ENCODE assay signal across 8 cellular contexts in genomic region chrX:136909706-136910564, GRCh38. TPM values are rescaled to one million over a fixed set of nuclear protein-coding genes. Genes with fewer than 3 reads are reported as not detected.
DNase-seq lines count a peak whose midpoint lies in the region; ATAC-seq and TF ChIP-seq lines count a peak whose summit lies in the region.

No MANE protein-coding gene starts in this region.

- H3K9me3 Mint-ChIP-seq in Caco-2 (ENCODE audit: unreplicated experiment): no peaks in the 10 kb centered on the region
- H3K9me3 Mint-ChIP-seq in activated CD8-positive, alpha-beta memory T cell treated with anti-CD3 and anti-CD28 coated beads, Interleukin-2, amount 10 ng/mL, durations not matched to agents 7 days and 5 days (ENCODE audit: low read depth): no peaks in the 10 kb centered on the region
- no peaks in the 10 kb centered on the region for H3K9me3 Mint-ChIP-seq in endothelial cell (ENCODE audit: unreplicated experiment)

- peak; percentile 54 for ATAC-seq in GM21381 (IDR thresholded peaks at IDR 0.05; ENCODE audit: unreplicated experiment)
- peak; percentile 76 for ATAC-seq in activated CD8-positive, alpha-beta memory T cell treated with anti-CD3 and anti-CD28 coated beads, Interleukin-2, amount 10 ng/mL, durations not matched to agents 7 days and 5 days

- H3K27ac Mint-ChIP-seq in Caco-2 (ENCODE audit: unreplicated experiment): peak overlapping the region; percentile 88
- H3K27ac Mint-ChIP-seq in activated CD8-positive, alpha-beta memory T cell treated with anti-CD3 and anti-CD28 coated beads, Interleukin-2, amount 10 ng/mL, durations not matched to agents 7 days and 5 days: peak overlapping the region; percentile 88
- peak overlapping the region; percentile 93 for H3K27ac Mint-ChIP-seq in endothelial cell (ENCODE audit: unreplicated experiment)

- TF ChIP-seq CTCF in Caco-2 (IDR thresholded peaks at IDR 0.05; ENCODE audit: insufficient read depth in 1 of 2, low read depth in 1 of 2, low read length in 1 of 2, severe bottlenecking in 1 of 2, unreplicated experiment in 1 of 2): no peak
- no peak for TF ChIP-seq CTCF in endothelial cell (IDR thresholded peaks at IDR 0.05; ENCODE audit: unreplicated experiment)

- CTCF ChIA-PET in Caco-2 (lab: Charles Lee): interaction anchor here (1.4 kb wide), 1 partner anchor 16 kb away, joined by 4 read pairs; no protein-coding TSS in a partner anchor
- CTCF ChIA-PET in activated CD8-positive, alpha-beta memory T cell treated with anti-CD3 and anti-CD28 coated beads, Interleukin-2, amount 10 ng/mL, durations not matched to agents 7 days and 5 days (lab: Charles Lee): no interaction called here

- peak overlapping the region; percentile 95 for H3K4me3 Mint-ChIP-seq in Caco-2 (ENCODE audit: unreplicated experiment)
- peak overlapping the region; percentile 94 for H3K4me3 Mint-ChIP-seq in activated CD8-positive, alpha-beta memory T cell treated with anti-CD3 and anti-CD28 coated beads, Interleukin-2, amount 10 ng/mL, durations not matched to agents 7 days and 5 days
- peak overlapping the region; percentile 91 for H3K4me3 Mint-ChIP-seq in endothelial cell (ENCODE audit: unreplicated experiment)

- H3K4me3 ChIP-seq in Caco-2 (ENCODE audit: low read depth, low read length) (peak overlapping the region; percentile 65), mesodermal cell (ENCODE audit: extremely low read depth, insufficient read depth, low read length, poor library complexity, severe bottlenecking) (peak overlapping the region; percentile 55)

- WGBS in mesodermal cell (ENCODE audit: insufficient coverage in 2 of 2), 2 experiments: 0% methylated on average over 11 to 15 of the region's 26 CpGs

- peak overlapping the region; percentile 90 for H3K27ac ChIP-seq in mesodermal cell (ENCODE audit: low read depth, low read length, severe bottlenecking)

- H3K4me1 ChIP-seq in Caco-2 (no peaks in the 10 kb centered on the region), mesodermal cell (ENCODE audit: control insufficient read depth, insufficient read depth, low read length, poor library complexity, severe bottlenecking) (no peaks in the 10 kb centered on the region)

- no peaks in the 10 kb centered on the region for H3K36me3 ChIP-seq in Caco-2 (ENCODE audit: control insufficient read depth, insufficient read depth, low read length)
- H3K36me3 ChIP-seq in mesodermal cell (ENCODE audit: control insufficient read depth, insufficient read depth, low read length): no peaks in the 10 kb centered on the region

- H3K27me3 Mint-ChIP-seq in Caco-2 (ENCODE audit: insufficient read depth, unreplicated experiment): no peaks in the 10 kb centered on the region
- H3K27me3 Mint-ChIP-seq in activated CD8-positive, alpha-beta memory T cell treated with anti-CD3 and anti-CD28 coated beads, Interleukin-2, amount 10 ng/mL, durations not matched to agents 7 days and 5 days: no peaks in the 10 kb centered on the region
- H3K27me3 Mint-ChIP-seq in endothelial cell (ENCODE audit: unreplicated experiment): no peaks in the 10 kb centered on the region

- H3K9me3 ChIP-seq in Caco-2 (no peaks in the 10 kb centered on the region), mesodermal cell (ENCODE audit: control insufficient read depth, low read length) (no peaks in the 10 kb centered on the region)

- intact Hi-C loops in Caco-2 (cut with micrococcal nuclease; ENCODE audit: unreplicated experiment): loop anchor here (1.0 to 5.0 kb wide), 3 partner anchors 15 to 38 kb away; partner anchors contain the start of gene RBMX

- no peaks in the 10 kb centered on the region for H3K36me3 Mint-ChIP-seq in Caco-2 (ENCODE audit: insufficient read depth, unreplicated experiment)
- no peaks in the 10 kb centered on the region for H3K36me3 Mint-ChIP-seq in activated CD8-positive, alpha-beta memory T cell treated with anti-CD3 and anti-CD28 coated beads, Interleukin-2, amount 10 ng/mL, durations not matched to agents 7 days and 5 days
- H3K36me3 Mint-ChIP-seq in endothelial cell (ENCODE audit: low read depth, unreplicated experiment): no peaks in the 10 kb centered on the region

- POLR2A ChIA-PET in Caco-2 (lab: Charles Lee): interaction anchor here (1.0 to 1.5 kb wide), 2 partner anchors 29 to 38 kb away, joined by 5 to 22 read pairs; partner anchors contain the start of gene RBMX

- no TSS peak for BruUV-seq in Caco-2 (replicated peaks; lab: Mats Ljungman, UMichigan)

- H3K27me3 ChIP-seq in Caco-2 (replicated peaks; ENCODE audit: control insufficient read depth, insufficient read depth, low read length): no peaks in the 10 kb centered on the region

- DNase-seq in Caco-2 (peak; percentile 82 to 92), HUDEP-2 (lab: John Stamatoyannopoulos, UW; ENCODE audit: unreplicated experiment in 76 of 76) (peak; percentile 7 to 89 (median 68)), NOMO-1 treated with dmso at 0.1 percent for 144 hours (lab: John Stamatoyannopoulos, UW; ENCODE audit: unreplicated experiment) (peak; percentile 87), endothelial cell (ENCODE audit: low spot score) (peak; percentile 57)
- peak; percentile 80 for DNase-seq in activated CD8-positive, alpha-beta memory T cell treated with anti-CD3 and anti-CD28 coated beads, Interleukin-2, amount 10 ng/mL, durations not matched to agents 7 days and 5 days
- DNase-seq in stimulated activated CD8-positive, alpha-beta memory T cell treated with anti-CD3 and anti-CD28 coated beads, Interleukin-15, amount 100 ng/mL, for 48 hours (ENCODE audit: low read depth in 2 of 2): peak; percentile 39 to 52

- H3K4me1 Mint-ChIP-seq in Caco-2 (ENCODE audit: low read depth, unreplicated experiment) (no peaks in the 10 kb centered on the region), endothelial cell (ENCODE audit: unreplicated experiment) (no peaks in the 10 kb centered on the region)
- H3K4me1 Mint-ChIP-seq in activated CD8-positive, alpha-beta memory T cell treated with anti-CD3 and anti-CD28 coated beads, Interleukin-2, amount 10 ng/mL, durations not matched to agents 7 days and 5 days: peaks cover 23% of the 10 kb centered on the region

RNA-seq across cellular contexts. Expression of gene RBMX, which starts 29.4 kb away (rescaled TPM):
- total RNA-seq in Caco-2 (2022) (253 and 261 TPM in 2 replicates), endothelial cell (ENCODE audit: unreplicated experiment) (267 TPM)
- total RNA-seq in activated CD8-positive, alpha-beta memory T cell treated with anti-CD3 and anti-CD28 coated beads, Interleukin-2, amount 10 ng/mL, durations not matched to agents 7 days and 5 days: 100 to 1,000 TPM; 247 to 301 TPM
- polyA plus RNA-seq in mesodermal cell (2013, experiment 1 of 2): 323 TPM
- 346 TPM for polyA plus RNA-seq in mesodermal cell (2013, experiment 2 of 2)

Comparison
In these comparisons a context has a peak if more than half of its experiments do, and no peak if none do; other contexts are left out.
1. Peak in every context shown above with its lines: DNase-seq, ATAC-seq, H3K4me3 ChIP-seq and H3K27ac ChIP-seq.